Comparison of ENCODE assay signal across 20 cellular contexts in genomic region chr1:75423616-75424015, GRCh38.
A peak's percentile ranks its signal among the peaks of the same experiment; 100 is the strongest.
DNase-seq lines count a peak whose midpoint lies in the region; ATAC-seq and TF ChIP-seq lines count a peak whose summit lies in the region.
"Had no signal": no experiment of that assay in that cellular context is flagged by ENCODE, and none has a peak within 500 bp of the region (broad histone marks: within the 10 kb centered on the region; RNA-seq: fewer than 3 reads in every experiment).

No MANE protein-coding gene starts in this region.

- no peak overlapping the region for H3K4me2 ChIP-seq in mesendoderm (ENCODE audit: low read length)

- H4K8ac ChIP-seq in mesendoderm (ENCODE audit: low read depth, low read length) = no peak overlapping the region

- DNase-seq in NCI-H1417 treated with DMSO at 0.1 percent for 48 hours (lab: John Stamatoyannopoulos, UW) = peak; percentile 85
- peak; percentile 34 for DNase-seq in mesendoderm
- no peak for DNase-seq in upper lobe of right lung
- DNase-seq in activated effector memory CD4-positive, alpha-beta T cell treated with Interleukin-2 at 50 U/mL for 16 hours = no peak
- no peak for DNase-seq in ACHN
- DNase-seq: activated CD4-positive, CD25-positive, alpha-beta regulatory T cell treated with anti-CD3 and anti-CD28 coated beads, Interleukin-2, amount 50 U/mL, for 72 hours; activated naive CD8-positive, alpha-beta T cell treated with anti-CD3 and anti-CD28 coated beads, Interleukin-2, amount 10 ng/mL, durations not matched to agents 7 days and 5 days; activated T-cell treated with anti-CD3 and anti-CD28 coated beads for 4 hours; C1 segment of cervical spinal cord; caudate nucleus; DND-41; naive thymus-derived CD8-positive, alpha-beta T cell; NCI-H1694 treated with DMSO at 0.1 percent for 48 hours; stimulated activated CD4-positive, alpha-beta T cell treated with anti-CD3 and anti-CD28 coated beads, Interleukin-4, amount 100 ng/mL, for 4 hours; T-helper 1 cell had no signal

- H3K79me1 ChIP-seq in mesendoderm (ENCODE audit: low read length) = no peaks in the 10 kb centered on the region

- H3K79me2 ChIP-seq in mesendoderm (ENCODE audit: control insufficient read depth, insufficient read depth, low read length) = no peaks in the 10 kb centered on the region

- H3K23ac ChIP-seq in mesendoderm (ENCODE audit: low read length) = no peak overlapping the region

- H3K36me3 ChIP-seq in mesendoderm (ENCODE audit: control insufficient read depth, insufficient read depth, low read length) (no peaks in the 10 kb centered on the region), upper lobe of right lung (no peaks in the 10 kb centered on the region)

- no peak for TF ChIP-seq CTCF in upper lobe of right lung (IDR thresholded peaks at IDR 0.05)

- H3K27me3 ChIP-seq in mesendoderm (ENCODE audit: insufficient read depth, low read length, poor library complexity) = no peaks in the 10 kb centered on the region
- no peaks in the 10 kb centered on the region for H3K27me3 ChIP-seq in upper lobe of right lung

- no peak overlapping the region for H3K56ac ChIP-seq in mesendoderm (ENCODE audit: low read length)

- no peak overlapping the region for H4K5ac ChIP-seq in mesendoderm (ENCODE audit: low read length)

- in situ Hi-C loops in ACHN (cut with HindIII; ENCODE audit: low pct_ligation_motif_present, low pct_unique_long_range_greater_than_20kb, low sequenced_read_pairs) = no loop called here

- no peak overlapping the region for H2BK15ac ChIP-seq in mesendoderm (replicated peaks; ENCODE audit: low read depth)

- H3K4me1 ChIP-seq in mesendoderm (ENCODE audit: control insufficient read depth, low read depth, low read length) (no peaks in the 10 kb centered on the region), upper lobe of right lung (no peaks in the 10 kb centered on the region)

- whole genome bisulfite sequencing in mesendoderm (ENCODE audit: extremely low coverage, insufficient coverage, low lambda C conversion rate) = no CpG with 5 or more reads among the region's 5 CpGs

- peak; percentile 53 for ATAC-seq in GM18870 (IDR thresholded peaks at IDR 0.05; ENCODE audit: unreplicated experiment)
- no peak for ATAC-seq in upper lobe of right lung
- ATAC-seq in HG02588 (IDR thresholded peaks at IDR 0.05; ENCODE audit: unreplicated experiment) = no peak
- ATAC-seq: naive thymus-derived CD8-positive, alpha-beta T cell; sciatic nerve; stimulated activated memory B cell treated with anti-CD40 and anti-IgM and Interleukin-4, amounts not matched to agents 10 μg/mL and 1 μg/mL and 100 μg/mL, for 72 hours had no signal

- no peak overlapping the region for H2BK5ac ChIP-seq in mesendoderm (ENCODE audit: low read length)

- intact Hi-C loops in upper lobe of right lung (cut with DNase I) = no loop called here

- H3K27ac ChIP-seq in mesendoderm (ENCODE audit: low read depth, low read length) (no peak overlapping the region), upper lobe of right lung (no peak overlapping the region)

- no peak overlapping the region for H2BK120ac ChIP-seq in mesendoderm (ENCODE audit: low read depth, low read length)

- H3K18ac ChIP-seq in mesendoderm (ENCODE audit: low read length) = no peak overlapping the region

- no peaks in the 10 kb centered on the region for H3K9me3 ChIP-seq in upper lobe of right lung

- H3K4me3 ChIP-seq in mesendoderm (ENCODE audit: low read length) = no peak overlapping the region
- H3K4me3 ChIP-seq in upper lobe of right lung = no peak overlapping the region

- H3K9ac ChIP-seq in mesendoderm (ENCODE audit: low read length) = no peak overlapping the region

- no peak overlapping the region for H2AK5ac ChIP-seq in mesendoderm (ENCODE audit: low read length)

- no peak overlapping the region for H3K4ac ChIP-seq in mesendoderm (ENCODE audit: low read depth, low read length)

TF ChIP-seq in PFSK-1, 5 proteins besides CTCF, POLR2A, EP300 and RAD21:
- TF ChIP-seq TAF1 (IDR thresholded peaks at IDR 0.05; ENCODE audit: borderline replicate concordance, insufficient read depth, low read length) (no peak), SIN3A (IDR thresholded peaks at IDR 0.05; ENCODE audit: borderline replicate concordance, insufficient read depth, low read length) (no peak), POLR2AphosphoS5 (IDR thresholded peaks at IDR 0.05; ENCODE audit: low read depth, low read length) (no peak), FOXP2 (optimal IDR thresholded peaks at IDR 0.05; ENCODE audit: borderline replicate concordance, extremely low read depth, extremely low read length, insufficient read depth) (peak; percentile 32), REST (IDR thresholded peaks at IDR 0.05; ENCODE audit: insufficient read depth in 1 of 2, low read depth in 2 of 2, low read length in 2 of 2) (no peak)

Comparison
In these comparisons a context has a peak if more than half of its experiments do, and no peak if none do; other contexts are left out.
1. DNase-seq: peak in NCI-H1417 treated with DMSO at 0.1 percent for 48 hours (single experiment) and mesendoderm (single experiment); none in upper lobe of right lung (single experiment), activated effector memory CD4-positive, alpha-beta T cell treated with Interleukin-2 at 50 U/mL for 16 hours (single experiment) and ACHN (single experiment).